Comparison of ENCODE assay signal across 16 cellular contexts in genomic region chr16:88789593-88789992, GRCh38. TPM values are rescaled to one million over a fixed set of nuclear protein-coding genes. Genes with fewer than 3 reads are reported as not detected.
DNase-seq lines count a peak whose midpoint lies in the region; ATAC-seq and TF ChIP-seq lines count a peak whose summit lies in the region.
"Had no signal": no experiment of that assay in that cellular context is flagged by ENCODE, and none has a peak within 500 bp of the region (broad histone marks: within the 10 kb centered on the region; RNA-seq: fewer than 3 reads in every experiment).

No MANE protein-coding gene starts in this region.

- H3K9me3 Mint-ChIP-seq in activated CD4-positive, alpha-beta memory T cell treated with anti-CD3 and anti-CD28 coated beads for 36 hours = no peaks in the 10 kb centered on the region
- H3K9me3 Mint-ChIP-seq in neural progenitor cell = no peaks in the 10 kb centered on the region
- H3K9me3 Mint-ChIP-seq: activated T-helper 2 cell treated with anti-CD3 and anti-CD28 coated beads, Interferon-gamma antibody, Interleukin-2, Interleukin-4, amounts not matched to agents 10 μg/mL and 5 μg/mL and 100 μg/mL, durations not matched to agents 14 hours and 24 hours and 36 hours had no signal

- CTCF ChIA-PET in activated CD4-positive, alpha-beta memory T cell treated with anti-CD3 and anti-CD28 coated beads for 36 hours (lab: Charles Lee) = interaction anchor here (1.2 kb wide), 1 partner anchor 13 kb away, joined by 3 read pairs; no protein-coding TSS in a partner anchor
- CTCF ChIA-PET in mammary epithelial cell (lab: Charles Lee; ENCODE audit: low non-redundant PET) = no interaction called here

- H3K79me2 ChIP-seq in Loucy (ENCODE audit: insufficient read depth, low read length) (peaks cover 33% of the 10 kb centered on the region), neural progenitor cell (ENCODE audit: low read depth) (no peaks in the 10 kb centered on the region), mammary epithelial cell (ENCODE audit: insufficient read depth, low read length) (peaks cover 4% of the 10 kb centered on the region)

- 0 out of 2 replicates have a peak, but pooled peaks cover 3% of the 10 kb centered on the region for H3F3A ChIP-seq in Loucy (ENCODE audit: low read depth)
- H3F3A ChIP-seq in neural progenitor cell (ENCODE audit: low read depth) = peaks cover 16% of the 10 kb centered on the region

- H3K9me3 ChIP-seq in Loucy (ENCODE audit: insufficient read depth, low read depth, low read length) = no peaks in the 10 kb centered on the region
- no peaks in the 10 kb centered on the region for H3K9me3 ChIP-seq in neural progenitor cell (ENCODE audit: low read depth)
- no peaks in the 10 kb centered on the region for H3K9me3 ChIP-seq in mammary epithelial cell (replicated peaks; ENCODE audit: insufficient read depth, low read length)
- H3K9me3 ChIP-seq: tibial artery had no signal

- H3K36me3 Mint-ChIP-seq in activated CD4-positive, alpha-beta memory T cell treated with anti-CD3 and anti-CD28 coated beads for 36 hours = no peaks in the 10 kb centered on the region
- no peaks in the 10 kb centered on the region for H3K36me3 Mint-ChIP-seq in neural progenitor cell

- peak overlapping the region; percentile 4 for H3K27ac Mint-ChIP-seq in activated CD4-positive, alpha-beta memory T cell treated with anti-CD3 and anti-CD28 coated beads for 36 hours
- peak overlapping the region; percentile 50 for H3K27ac Mint-ChIP-seq in neural progenitor cell

- H3K4me3 ChIP-seq in Loucy (ENCODE audit: low read length, poor library complexity, severe bottlenecking) = peak overlapping the region; percentile 91
- no peak overlapping the region for H3K4me3 ChIP-seq in neural progenitor cell
- H3K4me3 ChIP-seq in mammary epithelial cell (replicated peaks in 1 of 3; ENCODE audit: insufficient read depth in 1 of 3, low read depth in 2 of 3, low read length in 3 of 3) = no peak overlapping the region
- H3K4me3 ChIP-seq: skin epidermis, tibial artery had no signal

- H3K27me3 ChIP-seq in Loucy (ENCODE audit: insufficient read depth, low read length, poor library complexity, severe bottlenecking) = no peaks in the 10 kb centered on the region
- peaks cover 22% of the 10 kb centered on the region for H3K27me3 ChIP-seq in neural progenitor cell
- H3K27me3 ChIP-seq in mammary epithelial cell (ENCODE audit: insufficient read depth, low read length) = no peaks in the 10 kb centered on the region

- no peak overlapping the region for H2AFZ ChIP-seq in Loucy (ENCODE audit: low read length)
- H2AFZ ChIP-seq in neural progenitor cell (replicated peaks) = no peak overlapping the region
- no peak overlapping the region for H2AFZ ChIP-seq in mammary epithelial cell (ENCODE audit: low read depth, low read length)

- H3K9ac ChIP-seq in Loucy (ENCODE audit: low read depth, low read length, poor library complexity, severe bottlenecking) = peak overlapping the region; percentile 92
- no peak overlapping the region for H3K9ac ChIP-seq in neural progenitor cell
- H3K9ac ChIP-seq in mammary epithelial cell (ENCODE audit: insufficient read depth, low read length) = no peak overlapping the region

- no peak overlapping the region for H3K4me3 Mint-ChIP-seq in activated CD4-positive, alpha-beta memory T cell treated with anti-CD3 and anti-CD28 coated beads for 36 hours
- no peak overlapping the region for H3K4me3 Mint-ChIP-seq in neural progenitor cell

- H3K27ac ChIP-seq in neural progenitor cell (no peak overlapping the region), mammary epithelial cell (ENCODE audit: insufficient read depth, low read depth, low read length) (no peak overlapping the region)
- H3K27ac ChIP-seq: 22Rv1, tibial artery had no signal

- BruUV-seq in mammary epithelial cell (replicated peaks; lab: Mats Ljungman, UMichigan) = no TSS peak

- DNase-seq in DMS 273 (lab: John Stamatoyannopoulos, UW; ENCODE audit: unreplicated experiment) (peak; percentile 49), DMS 273 treated with DMSO at 0.1 percent for 48 hours (lab: John Stamatoyannopoulos, UW) (no peak), neural progenitor cell (ENCODE audit: low spot score) (no peak), glomerular visceral epithelial cell (ENCODE audit: extremely low spot score) (no peak), mammary epithelial cell (no peak)
- DNase-seq in activated CD4-positive, alpha-beta memory T cell treated with anti-CD3 and anti-CD28 coated beads for 36 hours = no peak
- DNase-seq: activated CD4-positive, CD25-positive, alpha-beta regulatory T cell; NCI-H1105; NCI-H510A treated with DMSO at 0.1 percent for 48 hours; tibial artery had no signal

- TF ChIP-seq CTCF in Loucy (conservative IDR thresholded peaks at IDR 0.05; ENCODE audit: low read length) (no peak), neural progenitor cell (IDR thresholded peaks at IDR 0.05) (no peak), mammary epithelial cell (conservative IDR thresholded peaks at IDR 0.05 in 1 of 2, IDR thresholded peaks at IDR 0.05 in 1 of 2; ENCODE audit: extremely low read depth in 1 of 2, insufficient read depth in 1 of 2, low read depth in 1 of 2, low read length in 2 of 2) (no peak)

- H4K20me1 ChIP-seq in Loucy (ENCODE audit: insufficient read depth, low read length, poor library complexity, severe bottlenecking) (no peaks in the 10 kb centered on the region), neural progenitor cell (ENCODE audit: low read depth) (no peaks in the 10 kb centered on the region), mammary epithelial cell (ENCODE audit: insufficient read depth, low read length) (no peaks in the 10 kb centered on the region)

- H3K4me1 ChIP-seq in Loucy (ENCODE audit: insufficient read depth, low read length, poor library complexity, severe bottlenecking) (peaks cover 37% of the 10 kb centered on the region), neural progenitor cell (peaks cover 21% of the 10 kb centered on the region), mammary epithelial cell (ENCODE audit: insufficient read depth, low read length) (peaks cover 11% of the 10 kb centered on the region)

- H3K4me1 Mint-ChIP-seq in activated CD4-positive, alpha-beta memory T cell treated with anti-CD3 and anti-CD28 coated beads for 36 hours (ENCODE audit: low read depth) = peaks cover 44% of the 10 kb centered on the region
- peaks cover 16% of the 10 kb centered on the region for H3K4me1 Mint-ChIP-seq in neural progenitor cell

- no peaks in the 10 kb centered on the region for H3K27me3 Mint-ChIP-seq in activated CD4-positive, alpha-beta memory T cell treated with anti-CD3 and anti-CD28 coated beads for 36 hours
- H3K27me3 Mint-ChIP-seq in neural progenitor cell (ENCODE audit: insufficient read depth, low read depth) = peaks cover 11% of the 10 kb centered on the region

- intact Hi-C loops in activated CD4-positive, alpha-beta memory T cell treated with anti-CD3 and anti-CD28 coated beads for 36 hours (cut with micrococcal nuclease) = no loop called here
- intact Hi-C loops in mammary epithelial cell (cut with micrococcal nuclease) = no loop called here

- WGBS in mammary epithelial cell (ENCODE audit: low coverage, missing lambda C conversion rate) = 94% methylated on average over 7 of the region's 7 CpGs

- no peaks in the 10 kb centered on the region for H3K36me3 ChIP-seq in Loucy (ENCODE audit: insufficient read depth, low read length)
- H3K36me3 ChIP-seq in neural progenitor cell = no peaks in the 10 kb centered on the region
- H3K36me3 ChIP-seq in mammary epithelial cell (ENCODE audit: insufficient read depth, low read length) = no peaks in the 10 kb centered on the region
- H3K36me3 ChIP-seq: tibial artery had no signal

- dilution Hi-C loops in mammary epithelial cell (cut with HindIII; ENCODE audit: low sequenced_read_pairs) = loop anchor here (5.0 to 10.0 kb wide), 4 partner anchors 37 to 515 kb away; no protein-coding TSS in a partner anchor

- in situ Hi-C loops in mammary epithelial cell (cut with MboI; ENCODE audit: low sequenced_read_pairs in 2 of 2) = no loop called here

- POLR2A ChIA-PET in activated CD4-positive, alpha-beta memory T cell treated with anti-CD3 and anti-CD28 coated beads for 36 hours (lab: Charles Lee) = no interaction called here

- no peak for ATAC-seq in GM19324 (IDR thresholded peaks at IDR 0.05; ENCODE audit: low FRiP score, unreplicated experiment)

- no peaks in the 10 kb centered on the region for H3K9me2 ChIP-seq in Loucy (replicated peaks; ENCODE audit: low read depth, low read length)

- H3K4me2 ChIP-seq in Loucy (ENCODE audit: low read depth, low read length, poor library complexity, severe bottlenecking) (peak overlapping the region; percentile 93), neural progenitor cell (no peak overlapping the region), mammary epithelial cell (ENCODE audit: insufficient read depth, low read depth, low read length) (no peak overlapping the region)

RNA-seq across cellular contexts. Expression of gene PIEZO1, which starts 4.6 kb away (rescaled TPM):
- total RNA-seq in activated CD4-positive, alpha-beta memory T cell treated with anti-CD3 and anti-CD28 coated beads for 36 hours = 100 to 1,000 TPM; 221 to 234 TPM
- total RNA-seq in neural progenitor cell (ENCODE audit: low replicate concordance) (5.5 and 26.9 TPM in 2 replicates), mammary epithelial cell (100 to 1,000 TPM; 165 to 215 TPM)
- polyA plus RNA-seq in mammary epithelial cell = 144 TPM
- 339 TPM for polyA minus RNA-seq in mammary epithelial cell
- polyA plus RNA-seq: neural cell had no signal

RNA-seq across cellular contexts. Expression of gene CDT1, which starts 14.0 kb away (rescaled TPM):
- 100 to 1,000 TPM; 169 to 183 TPM for total RNA-seq in activated CD4-positive, alpha-beta memory T cell treated with anti-CD3 and anti-CD28 coated beads for 36 hours
- total RNA-seq in neural progenitor cell (ENCODE audit: low replicate concordance) = 7.8 and 57.9 TPM in 2 replicates
- 10 to 100 TPM in 1 of 2 donors, 1 to 10 TPM in 1; 3.5 to 22.0 TPM for total RNA-seq in mammary epithelial cell
- 13.6 TPM for polyA plus RNA-seq in mammary epithelial cell
- 20.1 TPM for polyA minus RNA-seq in mammary epithelial cell

RNA-seq across cellular contexts. Expression of gene APRT, which starts 22.1 kb away (rescaled TPM):
- 100 to 1,000 TPM; 270 to 272 TPM for total RNA-seq in activated CD4-positive, alpha-beta memory T cell treated with anti-CD3 and anti-CD28 coated beads for 36 hours
- total RNA-seq in neural progenitor cell (ENCODE audit: low replicate concordance) = 53.4 and 150 TPM in 2 replicates
- 100 to 1,000 TPM in 1 of 2 donors, 10 to 100 TPM in 1; 51.5 to 136 TPM for total RNA-seq in mammary epithelial cell
- polyA plus RNA-seq in mammary epithelial cell = 145 TPM
- polyA minus RNA-seq in mammary epithelial cell = 63.6 TPM
